29 cellular contexts compared by ENCODE assay signal in genomic region chr4:123168812-123169211, GRCh38.
DNase-seq lines count a peak whose midpoint lies in the region; ATAC-seq and TF ChIP-seq lines count a peak whose summit lies in the region.
"Had no signal": no experiment of that assay in that cellular context is flagged by ENCODE, and none has a peak within 500 bp of the region (broad histone marks: within the 10 kb centered on the region; RNA-seq: fewer than 3 reads in every experiment).

No MANE protein-coding gene starts in this region.

- H3K36me3 Mint-ChIP-seq in activated CD8-positive, alpha-beta memory T cell treated with anti-CD3 and anti-CD28 coated beads, Interleukin-2, amount 10 ng/mL, durations not matched to agents 7 days and 5 days: peaks cover 2% of the 10 kb centered on the region
- H3K36me3 Mint-ChIP-seq: CD4-positive, CD25-positive, alpha-beta regulatory T cell had no signal

- H3K27me3 Mint-ChIP-seq in activated CD8-positive, alpha-beta memory T cell treated with anti-CD3 and anti-CD28 coated beads, Interleukin-2, amount 10 ng/mL, durations not matched to agents 7 days and 5 days: no peaks in the 10 kb centered on the region
- H3K27me3 Mint-ChIP-seq: activated T-cell treated with anti-CD3 and anti-CD28 coated beads, Interleukin-2, amount 50 U/mL, for 24 hours; CD4-positive, CD25-positive, alpha-beta regulatory T cell; effector memory CD8-positive, alpha-beta T cell; naive thymus-derived CD8-positive, alpha-beta T cell; T-helper 17 cell had no signal

- no peaks in the 10 kb centered on the region for H4K20me1 ChIP-seq in SK-N-SH (ENCODE audit: insufficient read depth)

- peaks cover 3% of the 10 kb centered on the region for H3K4me1 Mint-ChIP-seq in activated CD8-positive, alpha-beta memory T cell treated with anti-CD3 and anti-CD28 coated beads, Interleukin-2, amount 10 ng/mL, durations not matched to agents 7 days and 5 days
- H3K4me1 Mint-ChIP-seq: naive thymus-derived CD8-positive, alpha-beta T cell; T-helper 17 cell had no signal

- POLR2A ChIA-PET in SK-N-SH (lab: Yijun Ruan, JAX): no interaction called here

- H3K9me3 ChIP-seq in SK-N-SH (0 out of 2 replicates have a peak, but pooled peaks cover under 1% of the 10 kb centered on the region), parathyroid adenoma (ENCODE audit: control insufficient read depth, low read length) (no peaks in the 10 kb centered on the region)
- H3K9me3 ChIP-seq: colonic mucosa, esophagus muscularis mucosa, gastrocnemius medialis, HAP-1, stomach, thyroid gland had no signal

- ATAC-seq in GM19463 (IDR thresholded peaks at IDR 0.05; ENCODE audit: unreplicated experiment): peak; percentile 63
- ATAC-seq in GM19351 (IDR thresholded peaks at IDR 0.05; ENCODE audit: unreplicated experiment): no peak
- no peak for ATAC-seq in GM18867 (IDR thresholded peaks at IDR 0.05; ENCODE audit: unreplicated experiment)
- ATAC-seq in activated CD8-positive, alpha-beta memory T cell treated with anti-CD3 and anti-CD28 coated beads, Interleukin-2, amount 10 ng/mL, durations not matched to agents 7 days and 5 days: no peak
- ATAC-seq: effector memory CD8-positive, alpha-beta T cell; gastrocnemius medialis; left ventricle myocardium superior; naive thymus-derived CD8-positive, alpha-beta T cell; T-helper 17 cell had no signal

- H3F3A ChIP-seq in SK-N-SH (replicated peaks; ENCODE audit: insufficient read depth): no peaks in the 10 kb centered on the region

- TF ChIP-seq CTCF in SK-N-SH (IDR thresholded peaks at IDR 0.05): no peak
- no peak for TF ChIP-seq CTCF in choroid plexus epithelial cell (conservative IDR thresholded peaks at IDR 0.05; ENCODE audit: low read depth, low read length)
- no peak for TF ChIP-seq CTCF in parathyroid adenoma (IDR thresholded peaks at IDR 0.05)

- DNase-seq in SK-N-SH: no peak
- peak; percentile 12 for DNase-seq in choroid plexus epithelial cell (ENCODE audit: low read depth)
- no peak for DNase-seq in activated CD8-positive, alpha-beta memory T cell treated with anti-CD3 and anti-CD28 coated beads, Interleukin-2, amount 10 ng/mL, durations not matched to agents 7 days and 5 days
- no peak for DNase-seq in activated CD4-positive, alpha-beta T cell treated with anti-CD3 and anti-CD28 coated beads, Interleukin-2, amount 50 U/mL, for 4 hours
- DNase-seq: activated CD4-positive, alpha-beta T cell treated with anti-CD3 and anti-CD28 coated beads for 48 hours; activated gamma-delta T cell treated with Interleukin-2 at 50 U/mL for 16 hours; activated T-cell treated with anti-CD3 and anti-CD28 coated beads, Interleukin-2, amount 50 U/mL, for 24 hours; colonic mucosa; effector memory CD8-positive, alpha-beta T cell; gastrocnemius medialis; KG1; left ventricle myocardium superior; naive thymus-derived CD8-positive, alpha-beta T cell; NCI-H1436; NCI-H2107; NCI-H774; stomach; T-helper 17 cell; thyroid gland had no signal

- H3K4me2 ChIP-seq in SK-N-SH (no peak overlapping the region), parathyroid adenoma (ENCODE audit: low read length) (peak overlapping the region; percentile 26)
- H3K4me2 ChIP-seq: hepatocyte had no signal

- no peak for TF ChIP-seq EP300 in SK-N-SH (IDR thresholded peaks at IDR 0.05; ENCODE audit: borderline replicate concordance in 1 of 2, low read depth in 1 of 2, low read length in 1 of 2)

- no peaks in the 10 kb centered on the region for H3K9me3 Mint-ChIP-seq in activated CD8-positive, alpha-beta memory T cell treated with anti-CD3 and anti-CD28 coated beads, Interleukin-2, amount 10 ng/mL, durations not matched to agents 7 days and 5 days (ENCODE audit: low read depth)
- H3K9me3 Mint-ChIP-seq: activated T-cell treated with anti-CD3 and anti-CD28 coated beads, Interleukin-2, amount 50 U/mL, for 24 hours; CD4-positive, CD25-positive, alpha-beta regulatory T cell; effector memory CD8-positive, alpha-beta T cell had no signal

- no peaks in the 10 kb centered on the region for H3K79me2 ChIP-seq in SK-N-SH (ENCODE audit: insufficient read depth)
- no peaks in the 10 kb centered on the region for H3K79me2 ChIP-seq in parathyroid adenoma
- H3K79me2 ChIP-seq: hepatocyte had no signal

- peaks cover 0 to 1% of the 10 kb centered on the region in 2 experiments for H3K36me3 ChIP-seq in SK-N-SH (replicated peaks in 1 of 2; ENCODE audit: control insufficient read depth in 1 of 2, insufficient read depth in 2 of 2, low read length in 1 of 2)
- no peaks in the 10 kb centered on the region for H3K36me3 ChIP-seq in parathyroid adenoma (ENCODE audit: control insufficient read depth, insufficient read depth, low read length)
- H3K36me3 ChIP-seq: colonic mucosa, esophagus muscularis mucosa, gastrocnemius medialis, HAP-1, stomach, thyroid gland had no signal

- H2AFZ ChIP-seq in SK-N-SH (ENCODE audit: low read depth) (no peak overlapping the region), parathyroid adenoma (no peak overlapping the region)
- H2AFZ ChIP-seq: hepatocyte had no signal

- H3K9ac ChIP-seq in SK-N-SH (no peak overlapping the region), parathyroid adenoma (no peak overlapping the region)

- no peak overlapping the region for H3K27ac Mint-ChIP-seq in activated CD8-positive, alpha-beta memory T cell treated with anti-CD3 and anti-CD28 coated beads, Interleukin-2, amount 10 ng/mL, durations not matched to agents 7 days and 5 days
- H3K27ac Mint-ChIP-seq: activated T-cell treated with anti-CD3 and anti-CD28 coated beads, Interleukin-2, amount 50 U/mL, for 24 hours; CD4-positive, CD25-positive, alpha-beta regulatory T cell; effector memory CD8-positive, alpha-beta T cell; naive thymus-derived CD8-positive, alpha-beta T cell; T-helper 17 cell had no signal

- H3K4me1 ChIP-seq in SK-N-SH (ENCODE audit: control insufficient read depth in 1 of 2, insufficient read depth in 2 of 2, low read depth in 1 of 2, low read length in 1 of 2) (peaks cover 0 to 4% of the 10 kb centered on the region in 2 experiments; a peak in 1 of 4 replicates), parathyroid adenoma (no peaks in the 10 kb centered on the region)
- H3K4me1 ChIP-seq: colonic mucosa, esophagus muscularis mucosa, gastrocnemius medialis, HAP-1, thyroid gland had no signal

- no peak overlapping the region for H3K4me3 Mint-ChIP-seq in activated CD8-positive, alpha-beta memory T cell treated with anti-CD3 and anti-CD28 coated beads, Interleukin-2, amount 10 ng/mL, durations not matched to agents 7 days and 5 days
- H3K4me3 Mint-ChIP-seq: activated T-cell treated with anti-CD3 and anti-CD28 coated beads, Interleukin-2, amount 50 U/mL, for 24 hours; CD4-positive, CD25-positive, alpha-beta regulatory T cell; effector memory CD8-positive, alpha-beta T cell; naive thymus-derived CD8-positive, alpha-beta T cell; T-helper 17 cell had no signal

- H3K27me3 ChIP-seq in SK-N-SH (ENCODE audit: insufficient read depth): no peaks in the 10 kb centered on the region
- no peaks in the 10 kb centered on the region for H3K27me3 ChIP-seq in parathyroid adenoma (ENCODE audit: control insufficient read depth, insufficient read depth, low read length)
- H3K27me3 ChIP-seq: colonic mucosa, esophagus muscularis mucosa, gastrocnemius medialis, hepatocyte, stomach, thyroid gland had no signal

- no peak for TF ChIP-seq RAD21 in SK-N-SH (IDR thresholded peaks at IDR 0.05; ENCODE audit: low read length)

- 82% methylated on average over 2 of the region's 2 CpGs for WGBS in SK-N-SH (ENCODE audit: low lambda C conversion rate)

- H3K4me3 ChIP-seq in SK-N-SH (ENCODE audit: low read depth in 2 of 2, low read length in 1 of 2) (no peak overlapping the region), choroid plexus epithelial cell (ENCODE audit: low read depth, low read length) (no peak overlapping the region), parathyroid adenoma (ENCODE audit: low read depth, low read length) (no peak overlapping the region)
- H3K4me3 ChIP-seq: colonic mucosa, esophagus muscularis mucosa, gastrocnemius medialis, HAP-1, hepatocyte, SK-N-MC, skin epidermis, stomach, thyroid gland had no signal

- CTCF ChIA-PET in SK-N-SH (lab: Yijun Ruan, JAX): no interaction called here
- CTCF ChIA-PET in activated CD8-positive, alpha-beta memory T cell treated with anti-CD3 and anti-CD28 coated beads, Interleukin-2, amount 10 ng/mL, durations not matched to agents 7 days and 5 days (lab: Charles Lee): interaction anchor here (1.3 kb wide), 1 partner anchor 11 kb away, joined by 3 read pairs; no protein-coding TSS in a partner anchor

- H3K9me2 ChIP-seq in SK-N-SH: 0 out of 2 replicates have a peak, but pooled peaks cover under 1% of the 10 kb centered on the region

- H3K27ac ChIP-seq in SK-N-SH (ENCODE audit: low read depth in 2 of 2, low read length in 1 of 2) (peak overlapping the region in 1 of 2 experiments; percentile 60; a peak in 1 of 4 replicates), parathyroid adenoma (no peak overlapping the region)
- H3K27ac ChIP-seq: colonic mucosa, esophagus muscularis mucosa, gastrocnemius medialis, hepatocyte, SK-N-MC, skin epidermis, stomach, thyroid gland had no signal

TF ChIP-seq in SK-N-SH, 30 proteins besides CTCF, POLR2A, EP300 and RAD21:
- TF ChIP-seq NRF1 (IDR thresholded peaks at IDR 0.05; ENCODE audit: low read depth, low read length) (no peak), TCF12 (IDR thresholded peaks at IDR 0.05) (peak; percentile 37; the same call in 1 of the 2 replicates), PBX3 (IDR thresholded peaks at IDR 0.05) (peak; percentile 61)
